8 cellular contexts compared by ENCODE assay signal in genomic region chr3:129230311-129231019, GRCh38. TPM values are rescaled to one million over a fixed set of nuclear protein-coding genes. Genes with fewer than 3 reads are reported as not detected.
DNase-seq lines count a peak whose midpoint lies in the region; ATAC-seq and TF ChIP-seq lines count a peak whose summit lies in the region.

No MANE protein-coding gene starts in this region.

- H3K27me3 ChIP-seq in ACC112 (ENCODE audit: insufficient read depth, low read length), result no peaks in the 10 kb centered on the region
- no peaks in the 10 kb centered on the region for H3K27me3 ChIP-seq in right atrium auricular region
- no peaks in the 10 kb centered on the region for H3K27me3 ChIP-seq in uterus

- H3K4me1 ChIP-seq in ACC112 (ENCODE audit: control insufficient read depth, insufficient read depth, low read length, unreplicated experiment), result peaks cover 46% of the 10 kb centered on the region
- H3K4me1 ChIP-seq in right atrium auricular region, result peaks cover 0 to 45% of the 10 kb centered on the region in 2 donors
- peaks cover 0 to 5% of the 10 kb centered on the region in 2 donors for H3K4me1 ChIP-seq in uterus

- no peak overlapping the region for H2AFZ ChIP-seq in ACC112 (ENCODE audit: low read length, unreplicated experiment)

- H3K36me3 Mint-ChIP-seq in activated CD4-positive, alpha-beta memory T cell treated with anti-CD3 and anti-CD28 coated beads, Interleukin-2, amount 10 ng/mL, durations not matched to agents 7 days and 5 days (ENCODE audit: low read depth), result peaks cover 5% of the 10 kb centered on the region

- H3K4me3 Mint-ChIP-seq in activated CD4-positive, alpha-beta memory T cell treated with anti-CD3 and anti-CD28 coated beads, Interleukin-2, amount 10 ng/mL, durations not matched to agents 7 days and 5 days, result peak overlapping the region; percentile 33

- DNase-seq in HUDEP-2 (lab: John Stamatoyannopoulos, UW; ENCODE audit: unreplicated experiment in 76 of 76) (peak in 59 of 76 experiments; percentile 13 to 79 (median 48)), right atrium auricular region (ENCODE audit: low spot score) (no peak), ecto neural progenitor cell (ENCODE audit: low spot score) (no peak), uterus (no peak), GM10248 (ENCODE audit: extremely low spot score) (no peak)
- DNase-seq in activated CD4-positive, alpha-beta memory T cell treated with anti-CD3 and anti-CD28 coated beads, Interleukin-2, amount 10 ng/mL, durations not matched to agents 7 days and 5 days, result peak; percentile 63

- H3K27ac ChIP-seq in ACC112 (ENCODE audit: low read depth, low read length) (peak overlapping the region; percentile 70), right atrium auricular region (peak overlapping the region; percentile 36 to 56), uterus (no peak overlapping the region)

- peak overlapping the region; percentile 95 for H3K27ac Mint-ChIP-seq in activated CD4-positive, alpha-beta memory T cell treated with anti-CD3 and anti-CD28 coated beads, Interleukin-2, amount 10 ng/mL, durations not matched to agents 7 days and 5 days

- TF ChIP-seq CTCF in right atrium auricular region (IDR thresholded peaks at IDR 0.05) (no peak), uterus (IDR thresholded peaks at IDR 0.05) (no peak), GM10248 (IDR thresholded peaks at IDR 0.05; ENCODE audit: control extremely low read depth, extremely low read depth, low read depth, missing control alignments) (no peak)

- peaks cover 80% of the 10 kb centered on the region for H3K4me1 Mint-ChIP-seq in activated CD4-positive, alpha-beta memory T cell treated with anti-CD3 and anti-CD28 coated beads, Interleukin-2, amount 10 ng/mL, durations not matched to agents 7 days and 5 days

- H3K36me3 ChIP-seq in ACC112 (ENCODE audit: insufficient read depth, low read length) (no peaks in the 10 kb centered on the region), right atrium auricular region (no peaks in the 10 kb centered on the region), uterus (no peaks in the 10 kb centered on the region)

- no peak for ATAC-seq in GM21717 (IDR thresholded peaks at IDR 0.05; ENCODE audit: unreplicated experiment)

- TF ChIP-seq POLR2A in uterus (IDR thresholded peaks at IDR 0.05), result no peak

- H3K4me3 ChIP-seq in ACC112 (ENCODE audit: low read depth, low read length) (no peak overlapping the region), right atrium auricular region (no peak overlapping the region), uterus (no peak overlapping the region)

- H3K27me3 Mint-ChIP-seq in activated CD4-positive, alpha-beta memory T cell treated with anti-CD3 and anti-CD28 coated beads, Interleukin-2, amount 10 ng/mL, durations not matched to agents 7 days and 5 days, result no peaks in the 10 kb centered on the region

- H3K9me3 Mint-ChIP-seq in activated CD4-positive, alpha-beta memory T cell treated with anti-CD3 and anti-CD28 coated beads, Interleukin-2, amount 10 ng/mL, durations not matched to agents 7 days and 5 days, result no peaks in the 10 kb centered on the region

- intact Hi-C loops in uterus (cut with DNase I; ENCODE audit: low total_unique reads), result no loop called here

- POLR2A ChIA-PET in activated CD4-positive, alpha-beta memory T cell treated with anti-CD3 and anti-CD28 coated beads, Interleukin-2, amount 10 ng/mL, durations not matched to agents 7 days and 5 days (lab: Charles Lee), result interaction anchor here (0.8 to 8.1 kb wide), 11 partner anchors 9 to 110 kb away, joined by 4 to 74 read pairs (median 6); partner anchors contain the start of genes CNBP, COPG1, ISY1 and RAB43
- POLR2A ChIA-PET in GM10248 (lab: Yijun Ruan, JAX), result no interaction called here

- no peaks in the 10 kb centered on the region for H3K79me2 ChIP-seq in ACC112 (ENCODE audit: control insufficient read depth, insufficient read depth, low read length, unreplicated experiment)

- H3K9me3 ChIP-seq in right atrium auricular region (no peaks in the 10 kb centered on the region), uterus (no peaks in the 10 kb centered on the region)

- CTCF ChIA-PET in activated CD4-positive, alpha-beta memory T cell treated with anti-CD3 and anti-CD28 coated beads, Interleukin-2, amount 10 ng/mL, durations not matched to agents 7 days and 5 days (lab: Charles Lee), result interaction anchor here (0.6 to 3.7 kb wide), 10 partner anchors 9 to 110 kb away, joined by 3 to 28 read pairs (median 4); no protein-coding TSS in a partner anchor
- CTCF ChIA-PET in GM10248 (lab: Yijun Ruan, JAX), result interaction anchor here (0.7 to 8.5 kb wide), 3 partner anchors 16 to 260 kb away, joined by 3 to 50 read pairs (median 4); no protein-coding TSS in a partner anchor

RNA-seq across cellular contexts. Expression of gene COPG1, which starts 18.9 kb away (rescaled TPM):
- 100 to 1,000 TPM; 157 TPM for total RNA-seq in activated CD4-positive, alpha-beta memory T cell treated with anti-CD3 and anti-CD28 coated beads, Interleukin-2, amount 10 ng/mL, durations not matched to agents 7 days and 5 days
- 10 to 100 TPM; 88.7 to 99.2 TPM for total RNA-seq in right atrium auricular region
- 100 to 1,000 TPM in 2 of 4 donors, 10 to 100 TPM in 2; 35.6 to 409 (median 118) TPM for total RNA-seq in uterus

RNA-seq across cellular contexts. Expression of gene CNBP, which starts 46.8 kb away (rescaled TPM):
- 100 to 1,000 TPM; 321 to 322 TPM for total RNA-seq in activated CD4-positive, alpha-beta memory T cell treated with anti-CD3 and anti-CD28 coated beads, Interleukin-2, amount 10 ng/mL, durations not matched to agents 7 days and 5 days
- total RNA-seq in right atrium auricular region, result 100 to 1,000 TPM; 440 to 569 TPM
- total RNA-seq in uterus, result 100 to 1,000 TPM; 355 to 461 (median 405) TPM

RNA-seq across cellular contexts. Expression of gene HMCES, which starts 48.2 kb away (rescaled TPM):
- 10 to 100 TPM; 45.7 to 50.1 TPM for total RNA-seq in activated CD4-positive, alpha-beta memory T cell treated with anti-CD3 and anti-CD28 coated beads, Interleukin-2, amount 10 ng/mL, durations not matched to agents 7 days and 5 days
- 10 to 100 TPM; 32.7 to 38.9 TPM for total RNA-seq in right atrium auricular region
- 10 to 100 TPM in 3 of 4 donors, 1 to 10 TPM in 1; 2.0 to 42.9 (median 28.3) TPM for total RNA-seq in uterus

Comparison
In these comparisons a context has a peak if more than half of its experiments do, and no peak if none do; other contexts are left out.
1. H3K27ac ChIP-seq: peak in ACC112 (single experiment) and right atrium auricular region (2 of 2); none in uterus (0 of 2).
2. DNase-seq: peak in HUDEP-2 (59 of 76) and activated CD4-positive, alpha-beta memory T cell treated with anti-CD3 and anti-CD28 coated beads, Interleukin-2, amount 10 ng/mL, durations not matched to agents 7 days and 5 days (single experiment); none in right atrium auricular region (single experiment), ecto neural progenitor cell (single experiment), uterus (0 of 2) and GM10248 (single experiment).